In the genomic region with DNA sequence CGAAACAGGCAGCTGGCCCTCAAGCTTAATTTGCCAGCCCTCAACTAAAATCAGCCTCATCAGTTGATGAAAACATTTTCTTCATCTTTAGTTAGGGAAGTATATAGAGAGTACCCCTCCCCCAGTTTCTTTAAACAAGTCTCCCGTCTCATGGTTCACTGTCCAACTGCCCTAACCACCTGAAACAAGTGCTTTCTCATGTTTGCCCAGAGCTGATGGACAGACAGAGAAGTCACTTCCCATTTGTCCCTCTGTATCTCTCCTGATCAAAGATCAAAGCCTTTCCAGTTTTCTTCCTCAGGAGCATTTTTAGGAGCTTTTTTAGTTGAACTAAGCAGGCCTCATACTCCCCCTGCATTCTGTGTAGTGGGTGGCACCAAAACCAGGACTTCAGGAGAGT, we compare ENCODE assay signal across 1 cellular context.
TF ChIP-seq lines count a peak whose summit lies in the region.

No MANE protein-coding gene starts in this region.

TF ChIP-seq in HepG2, 621 proteins besides CTCF, POLR2A, EP300 and RAD21 (continued from another document and continues in another):
- TF ChIP-seq, protein P1, sequence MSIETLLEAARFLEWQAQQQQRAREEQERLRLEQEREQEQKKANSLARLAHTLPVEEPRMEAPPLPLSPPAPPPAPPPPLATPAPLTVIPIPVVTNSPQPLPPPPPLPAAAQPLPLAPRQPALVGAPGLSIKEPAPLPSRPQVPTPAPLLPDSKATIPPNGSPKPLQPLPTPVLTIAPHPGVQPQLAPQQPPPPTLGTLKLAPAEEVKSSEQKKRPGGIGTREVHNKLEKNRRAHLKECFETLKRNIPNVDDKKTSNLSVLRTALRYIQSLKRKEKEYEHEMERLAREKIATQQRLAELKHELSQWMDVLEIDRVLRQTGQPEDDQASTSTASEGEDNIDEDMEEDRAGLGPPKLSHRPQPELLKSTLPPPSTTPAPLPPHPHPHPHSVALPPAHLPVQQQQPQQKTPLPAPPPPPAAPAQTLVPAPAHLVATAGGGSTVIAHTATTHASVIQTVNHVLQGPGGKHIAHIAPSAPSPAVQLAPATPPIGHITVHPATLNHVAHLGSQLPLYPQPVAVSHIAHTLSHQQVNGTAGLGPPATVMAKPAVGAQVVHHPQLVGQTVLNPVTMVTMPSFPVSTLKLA (IDR thresholded peaks at IDR 0.05): no peak
- TF ChIP-seq, protein P2, sequence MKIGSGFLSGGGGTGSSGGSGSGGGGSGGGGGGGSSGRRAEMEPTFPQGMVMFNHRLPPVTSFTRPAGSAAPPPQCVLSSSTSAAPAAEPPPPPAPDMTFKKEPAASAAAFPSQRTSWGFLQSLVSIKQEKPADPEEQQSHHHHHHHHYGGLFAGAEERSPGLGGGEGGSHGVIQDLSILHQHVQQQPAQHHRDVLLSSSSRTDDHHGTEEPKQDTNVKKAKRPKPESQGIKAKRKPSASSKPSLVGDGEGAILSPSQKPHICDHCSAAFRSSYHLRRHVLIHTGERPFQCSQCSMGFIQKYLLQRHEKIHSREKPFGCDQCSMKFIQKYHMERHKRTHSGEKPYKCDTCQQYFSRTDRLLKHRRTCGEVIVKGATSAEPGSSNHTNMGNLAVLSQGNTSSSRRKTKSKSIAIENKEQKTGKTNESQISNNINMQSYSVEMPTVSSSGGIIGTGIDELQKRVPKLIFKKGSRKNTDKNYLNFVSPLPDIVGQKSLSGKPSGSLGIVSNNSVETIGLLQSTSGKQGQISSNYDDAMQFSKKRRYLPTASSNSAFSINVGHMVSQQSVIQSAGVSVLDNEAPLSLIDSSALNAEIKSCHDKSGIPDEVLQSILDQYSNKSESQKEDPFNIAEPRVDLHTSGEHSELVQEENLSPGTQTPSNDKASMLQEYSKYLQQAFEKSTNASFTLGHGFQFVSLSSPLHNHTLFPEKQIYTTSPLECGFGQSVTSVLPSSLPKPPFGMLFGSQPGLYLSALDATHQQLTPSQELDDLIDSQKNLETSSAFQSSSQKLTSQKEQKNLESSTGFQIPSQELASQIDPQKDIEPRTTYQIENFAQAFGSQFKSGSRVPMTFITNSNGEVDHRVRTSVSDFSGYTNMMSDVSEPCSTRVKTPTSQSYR (CRISPR knock-in tag; IDR thresholded peaks at IDR 0.05; ENCODE audit: borderline replicate concordance): peak; percentile 88; the same call in 1 of the 2 replicates
- TF ChIP-seq, protein P3, sequence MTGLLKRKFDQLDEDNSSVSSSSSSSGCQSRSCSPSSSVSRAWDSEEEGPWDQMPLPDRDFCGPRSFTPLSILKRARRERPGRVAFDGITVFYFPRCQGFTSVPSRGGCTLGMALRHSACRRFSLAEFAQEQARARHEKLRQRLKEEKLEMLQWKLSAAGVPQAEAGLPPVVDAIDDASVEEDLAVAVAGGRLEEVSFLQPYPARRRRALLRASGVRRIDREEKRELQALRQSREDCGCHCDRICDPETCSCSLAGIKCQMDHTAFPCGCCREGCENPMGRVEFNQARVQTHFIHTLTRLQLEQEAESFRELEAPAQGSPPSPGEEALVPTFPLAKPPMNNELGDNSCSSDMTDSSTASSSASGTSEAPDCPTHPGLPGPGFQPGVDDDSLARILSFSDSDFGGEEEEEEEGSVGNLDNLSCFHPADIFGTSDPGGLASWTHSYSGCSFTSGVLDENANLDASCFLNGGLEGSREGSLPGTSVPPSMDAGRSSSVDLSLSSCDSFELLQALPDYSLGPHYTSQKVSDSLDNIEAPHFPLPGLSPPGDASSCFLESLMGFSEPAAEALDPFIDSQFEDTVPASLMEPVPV (CRISPR knock-in tag; IDR thresholded peaks at IDR 0.05): no peak
- TF ChIP-seq, protein P4, sequence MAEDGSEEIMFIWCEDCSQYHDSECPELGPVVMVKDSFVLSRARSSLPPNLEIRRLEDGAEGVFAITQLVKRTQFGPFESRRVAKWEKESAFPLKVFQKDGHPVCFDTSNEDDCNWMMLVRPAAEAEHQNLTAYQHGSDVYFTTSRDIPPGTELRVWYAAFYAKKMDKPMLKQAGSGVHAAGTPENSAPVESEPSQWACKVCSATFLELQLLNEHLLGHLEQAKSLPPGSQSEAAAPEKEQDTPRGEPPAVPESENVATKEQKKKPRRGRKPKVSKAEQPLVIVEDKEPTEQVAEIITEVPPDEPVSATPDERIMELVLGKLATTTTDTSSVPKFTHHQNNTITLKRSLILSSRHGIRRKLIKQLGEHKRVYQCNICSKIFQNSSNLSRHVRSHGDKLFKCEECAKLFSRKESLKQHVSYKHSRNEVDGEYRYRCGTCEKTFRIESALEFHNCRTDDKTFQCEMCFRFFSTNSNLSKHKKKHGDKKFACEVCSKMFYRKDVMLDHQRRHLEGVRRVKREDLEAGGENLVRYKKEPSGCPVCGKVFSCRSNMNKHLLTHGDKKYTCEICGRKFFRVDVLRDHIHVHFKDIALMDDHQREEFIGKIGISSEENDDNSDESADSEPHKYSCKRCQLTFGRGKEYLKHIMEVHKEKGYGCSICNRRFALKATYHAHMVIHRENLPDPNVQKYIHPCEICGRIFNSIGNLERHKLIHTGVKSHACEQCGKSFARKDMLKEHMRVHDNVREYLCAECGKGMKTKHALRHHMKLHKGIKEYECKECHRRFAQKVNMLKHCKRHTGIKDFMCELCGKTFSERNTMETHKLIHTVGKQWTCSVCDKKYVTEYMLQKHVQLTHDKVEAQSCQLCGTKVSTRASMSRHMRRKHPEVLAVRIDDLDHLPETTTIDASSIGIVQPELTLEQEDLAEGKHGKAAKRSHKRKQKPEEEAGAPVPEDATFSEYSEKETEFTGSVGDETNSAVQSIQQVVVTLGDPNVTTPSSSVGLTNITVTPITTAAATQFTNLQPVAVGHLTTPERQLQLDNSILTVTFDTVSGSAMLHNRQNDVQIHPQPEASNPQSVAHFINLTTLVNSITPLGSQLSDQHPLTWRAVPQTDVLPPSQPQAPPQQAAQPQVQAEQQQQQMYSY (CRISPR knock-in tag; IDR thresholded peaks at IDR 0.05): no peak
- TF ChIP-seq ZSCAN9 (CRISPR knock-in tag; IDR thresholded peaks at IDR 0.05; ENCODE audit: borderline replicate concordance) (no peak), HNF4G (IDR thresholded peaks at IDR 0.05; ENCODE audit: borderline replicate concordance, low read depth, low read length) (peak; percentile 46; the same call in 1 of the 2 replicates), HNF4G (CRISPR knock-in tag; IDR thresholded peaks at IDR 0.05; ENCODE audit: borderline replicate concordance, low read depth) (no peak), ZNF589 (CRISPR knock-in tag; conservative IDR thresholded peaks at IDR 0.05) (no peak), CEBPG (CRISPR knock-in tag; IDR thresholded peaks at IDR 0.05) (peak; percentile 4; the same call in 1 of the 2 replicates), NFKB2 (CRISPR knock-in tag; IDR thresholded peaks at IDR 0.05; ENCODE audit: borderline replicate concordance) (no peak), ZNF232 (CRISPR knock-in tag; IDR thresholded peaks at IDR 0.05; ENCODE audit: borderline replicate concordance) (no peak), TCF7 (IDR thresholded peaks at IDR 0.05; ENCODE audit: low read depth) (peak; percentile 67), HDAC1 (CRISPR knock-in tag; IDR thresholded peaks at IDR 0.05) (peak; percentile 31; the same call in 1 of the 2 replicates), SUZ12 (IDR thresholded peaks at IDR 0.05; ENCODE audit: low read depth, low read length) (no peak), MXD4 (CRISPR knock-in tag; IDR thresholded peaks at IDR 0.05) (no peak), SRSF9 (IDR thresholded peaks at IDR 0.05; ENCODE audit: borderline replicate concordance, insufficient read depth, low read depth, low read length, poor library complexity, severe bottlenecking) (no peak), ZMYM4 (CRISPR knock-in tag; IDR thresholded peaks at IDR 0.05) (no peak), ZNF557 (CRISPR knock-in tag; IDR thresholded peaks at IDR 0.05) (no peak)
- TF ChIP-seq, protein P5, sequence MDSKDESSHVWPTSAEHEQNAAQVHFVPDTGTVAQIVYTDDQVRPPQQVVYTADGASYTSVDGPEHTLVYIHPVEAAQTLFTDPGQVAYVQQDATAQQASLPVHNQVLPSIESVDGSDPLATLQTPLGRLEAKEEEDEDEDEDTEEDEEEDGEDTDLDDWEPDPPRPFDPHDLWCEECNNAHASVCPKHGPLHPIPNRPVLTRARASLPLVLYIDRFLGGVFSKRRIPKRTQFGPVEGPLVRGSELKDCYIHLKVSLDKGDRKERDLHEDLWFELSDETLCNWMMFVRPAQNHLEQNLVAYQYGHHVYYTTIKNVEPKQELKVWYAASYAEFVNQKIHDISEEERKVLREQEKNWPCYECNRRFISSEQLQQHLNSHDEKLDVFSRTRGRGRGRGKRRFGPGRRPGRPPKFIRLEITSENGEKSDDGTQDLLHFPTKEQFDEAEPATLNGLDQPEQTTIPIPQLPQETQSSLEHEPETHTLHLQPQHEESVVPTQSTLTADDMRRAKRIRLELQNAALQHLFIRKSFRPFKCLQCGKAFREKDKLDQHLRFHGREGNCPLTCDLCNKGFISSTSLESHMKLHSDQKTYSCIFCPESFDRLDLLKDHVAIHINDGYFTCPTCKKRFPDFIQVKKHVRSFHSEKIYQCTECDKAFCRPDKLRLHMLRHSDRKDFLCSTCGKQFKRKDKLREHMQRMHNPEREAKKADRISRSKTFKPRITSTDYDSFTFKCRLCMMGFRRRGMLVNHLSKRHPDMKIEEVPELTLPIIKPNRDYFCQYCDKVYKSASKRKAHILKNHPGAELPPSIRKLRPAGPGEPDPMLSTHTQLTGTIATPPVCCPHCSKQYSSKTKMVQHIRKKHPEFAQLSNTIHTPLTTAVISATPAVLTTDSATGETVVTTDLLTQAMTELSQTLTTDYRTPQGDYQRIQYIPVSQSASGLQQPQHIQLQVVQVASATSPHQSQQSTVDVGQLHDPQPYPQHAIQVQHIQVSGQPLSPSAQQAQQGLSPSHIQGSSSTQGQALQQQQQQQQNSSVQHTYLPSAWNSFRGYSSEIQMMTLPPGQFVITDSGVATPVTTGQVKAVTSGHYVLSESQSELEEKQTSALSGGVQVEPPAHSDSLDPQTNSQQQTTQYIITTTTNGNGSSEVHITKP (CRISPR knock-in tag; IDR thresholded peaks at IDR 0.05; ENCODE audit: low read depth): no peak
- TF ChIP-seq, protein P6, sequence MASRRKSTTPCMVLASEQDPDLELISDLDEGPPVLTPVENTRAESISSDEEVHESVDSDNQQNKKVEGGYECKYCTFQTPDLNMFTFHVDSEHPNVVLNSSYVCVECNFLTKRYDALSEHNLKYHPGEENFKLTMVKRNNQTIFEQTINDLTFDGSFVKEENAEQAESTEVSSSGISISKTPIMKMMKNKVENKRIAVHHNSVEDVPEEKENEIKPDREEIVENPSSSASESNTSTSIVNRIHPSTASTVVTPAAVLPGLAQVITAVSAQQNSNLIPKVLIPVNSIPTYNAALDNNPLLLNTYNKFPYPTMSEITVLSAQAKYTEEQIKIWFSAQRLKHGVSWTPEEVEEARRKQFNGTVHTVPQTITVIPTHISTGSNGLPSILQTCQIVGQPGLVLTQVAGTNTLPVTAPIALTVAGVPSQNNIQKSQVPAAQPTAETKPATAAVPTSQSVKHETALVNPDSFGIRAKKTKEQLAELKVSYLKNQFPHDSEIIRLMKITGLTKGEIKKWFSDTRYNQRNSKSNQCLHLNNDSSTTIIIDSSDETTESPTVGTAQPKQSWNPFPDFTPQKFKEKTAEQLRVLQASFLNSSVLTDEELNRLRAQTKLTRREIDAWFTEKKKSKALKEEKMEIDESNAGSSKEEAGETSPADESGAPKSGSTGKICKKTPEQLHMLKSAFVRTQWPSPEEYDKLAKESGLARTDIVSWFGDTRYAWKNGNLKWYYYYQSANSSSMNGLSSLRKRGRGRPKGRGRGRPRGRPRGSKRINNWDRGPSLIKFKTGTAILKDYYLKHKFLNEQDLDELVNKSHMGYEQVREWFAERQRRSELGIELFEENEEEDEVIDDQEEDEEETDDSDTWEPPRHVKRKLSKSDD (CRISPR knock-in tag; IDR thresholded peaks at IDR 0.05; ENCODE audit: low read depth): no peak
- TF ChIP-seq, protein P7, sequence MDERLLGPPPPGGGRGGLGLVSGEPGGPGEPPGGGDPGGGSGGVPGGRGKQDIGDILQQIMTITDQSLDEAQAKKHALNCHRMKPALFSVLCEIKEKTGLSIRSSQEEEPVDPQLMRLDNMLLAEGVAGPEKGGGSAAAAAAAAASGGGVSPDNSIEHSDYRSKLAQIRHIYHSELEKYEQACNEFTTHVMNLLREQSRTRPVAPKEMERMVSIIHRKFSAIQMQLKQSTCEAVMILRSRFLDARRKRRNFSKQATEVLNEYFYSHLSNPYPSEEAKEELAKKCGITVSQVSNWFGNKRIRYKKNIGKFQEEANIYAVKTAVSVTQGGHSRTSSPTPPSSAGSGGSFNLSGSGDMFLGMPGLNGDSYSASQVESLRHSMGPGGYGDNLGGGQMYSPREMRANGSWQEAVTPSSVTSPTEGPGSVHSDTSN (CRISPR knock-in tag; IDR thresholded peaks at IDR 0.05): no peak
- TF ChIP-seq, protein P8, sequence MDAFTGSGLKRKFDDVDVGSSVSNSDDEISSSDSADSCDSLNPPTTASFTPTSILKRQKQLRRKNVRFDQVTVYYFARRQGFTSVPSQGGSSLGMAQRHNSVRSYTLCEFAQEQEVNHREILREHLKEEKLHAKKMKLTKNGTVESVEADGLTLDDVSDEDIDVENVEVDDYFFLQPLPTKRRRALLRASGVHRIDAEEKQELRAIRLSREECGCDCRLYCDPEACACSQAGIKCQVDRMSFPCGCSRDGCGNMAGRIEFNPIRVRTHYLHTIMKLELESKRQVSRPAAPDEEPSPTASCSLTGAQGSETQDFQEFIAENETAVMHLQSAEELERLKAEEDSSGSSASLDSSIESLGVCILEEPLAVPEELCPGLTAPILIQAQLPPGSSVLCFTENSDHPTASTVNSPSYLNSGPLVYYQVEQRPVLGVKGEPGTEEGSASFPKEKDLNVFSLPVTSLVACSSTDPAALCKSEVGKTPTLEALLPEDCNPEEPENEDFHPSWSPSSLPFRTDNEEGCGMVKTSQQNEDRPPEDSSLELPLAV (CRISPR knock-in tag; conservative IDR thresholded peaks at IDR 0.05; ENCODE audit: low read depth): no peak
- TF ChIP-seq, protein P9, sequence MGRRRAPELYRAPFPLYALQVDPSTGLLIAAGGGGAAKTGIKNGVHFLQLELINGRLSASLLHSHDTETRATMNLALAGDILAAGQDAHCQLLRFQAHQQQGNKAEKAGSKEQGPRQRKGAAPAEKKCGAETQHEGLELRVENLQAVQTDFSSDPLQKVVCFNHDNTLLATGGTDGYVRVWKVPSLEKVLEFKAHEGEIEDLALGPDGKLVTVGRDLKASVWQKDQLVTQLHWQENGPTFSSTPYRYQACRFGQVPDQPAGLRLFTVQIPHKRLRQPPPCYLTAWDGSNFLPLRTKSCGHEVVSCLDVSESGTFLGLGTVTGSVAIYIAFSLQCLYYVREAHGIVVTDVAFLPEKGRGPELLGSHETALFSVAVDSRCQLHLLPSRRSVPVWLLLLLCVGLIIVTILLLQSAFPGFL (CRISPR knock-in tag; IDR thresholded peaks at IDR 0.05): no peak
